Comparison of ENCODE assay signal across 12 cellular contexts in the genomic region with DNA sequence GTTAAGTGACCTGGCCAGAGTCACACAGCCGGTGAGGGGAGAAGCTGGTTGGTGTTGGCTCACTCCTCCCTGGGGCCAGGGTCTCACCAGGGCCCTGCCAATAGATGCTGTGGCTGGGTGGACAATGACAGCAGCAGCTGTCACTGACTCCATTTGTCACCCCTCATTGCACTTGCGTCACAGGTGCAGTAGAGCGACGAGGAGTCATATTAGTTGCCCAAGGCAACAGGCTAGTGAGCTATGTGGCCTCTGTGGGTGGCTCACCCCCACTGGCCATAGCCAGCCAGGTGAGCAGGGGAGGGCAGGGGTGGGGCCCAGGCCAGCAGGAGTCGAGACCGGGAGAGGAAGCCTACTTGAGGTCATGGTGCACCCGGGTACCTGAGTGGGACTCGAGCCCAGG. TPM values are rescaled to one million over a fixed set of nuclear protein-coding genes. Genes with fewer than 3 reads are reported as not detected.
DNase-seq lines count a peak whose midpoint lies in the region; ATAC-seq and TF ChIP-seq lines count a peak whose summit lies in the region.
"Had no signal": no experiment of that assay in that cellular context is flagged by ENCODE, and none has a peak within 500 bp of the region (broad histone marks: within the 10 kb centered on the region; RNA-seq: fewer than 3 reads in every experiment).

No MANE protein-coding gene starts in this region.

- no peak for TF ChIP-seq CTCF in GM10248 (IDR thresholded peaks at IDR 0.05; ENCODE audit: control extremely low read depth, extremely low read depth, low read depth, missing control alignments)
- no peak for TF ChIP-seq CTCF in tibial nerve (IDR thresholded peaks at IDR 0.05)

- ATAC-seq in GM21360 (IDR thresholded peaks at IDR 0.05; ENCODE audit: unreplicated experiment) (peak; percentile 69), HG03460 (IDR thresholded peaks at IDR 0.05; ENCODE audit: unreplicated experiment) (peak; percentile 55), esophagus mucosa (peak; percentile 18), HG02970 (IDR thresholded peaks at IDR 0.05; ENCODE audit: low FRiP score, unreplicated experiment) (no peak)

- CTCF ChIA-PET in GM10248 (lab: Yijun Ruan, JAX) = interaction anchor here (0.8 to 1.5 kb wide), 2 partner anchors 17 to 28 kb away, joined by 3 read pairs; no protein-coding TSS in a partner anchor

- no peaks in the 10 kb centered on the region for H3K27me3 ChIP-seq in tibial nerve

- H3K27ac ChIP-seq in tibial nerve = no peak overlapping the region
- H3K27ac ChIP-seq: C4-2B had no signal

- WGBS in tibial nerve, 2 donors = 85 to 95% methylated on average over 4 to 5 of the region's 8 CpGs

- no peak for TF ChIP-seq POLR2A in tibial nerve (IDR thresholded peaks at IDR 0.05)

- POLR2A ChIA-PET in GM10248 (lab: Yijun Ruan, JAX) = interaction anchor here (1.0 kb wide), 1 partner anchor 9 kb away, joined by 3 read pairs; no protein-coding TSS in a partner anchor

- H3K4me1 ChIP-seq in tibial nerve = no peaks in the 10 kb centered on the region

- peaks cover 0 to 65% (median 9%) of the 10 kb centered on the region in 3 donors for H3K36me3 ChIP-seq in tibial nerve

- H3K4me3 ChIP-seq in tibial nerve = no peak overlapping the region

- no peaks in the 10 kb centered on the region for H3K9me3 ChIP-seq in tibial nerve

- TF ChIP-seq EP300 in tibial nerve (IDR thresholded peaks at IDR 0.05) = no peak

- peak; percentile 71 for DNase-seq in GM10248 (ENCODE audit: extremely low spot score)
- no peak for DNase-seq in 8988T
- DNase-seq in NCI-H1930 (lab: John Stamatoyannopoulos, UW) = no peak
- DNase-seq in tibial nerve (ENCODE audit: low spot score in 2 of 2) = no peak
- DNase-seq: MV-4-11; stimulated activated CD4-positive, alpha-beta T cell treated with anti-CD3 and anti-CD28 coated beads, Interleukin-4, amount 100 ng/mL, for 1 hour had no signal

RNA-seq across cellular contexts. Expression of gene SLC25A47, which starts 9.7 kb away (rescaled TPM):
- total RNA-seq in esophagus mucosa (not detected), tibial nerve (1 to 10 TPM in 1 of 4 donors, not detected in 3; 2.5 TPM)
- total RNA-seq: neural crest cell had no signal

RNA-seq across cellular contexts. Expression of gene SLC25A29, which starts 26.6 kb away (rescaled TPM):
- total RNA-seq in esophagus mucosa = 15.5 TPM
- total RNA-seq in tibial nerve = 100 to 1,000 TPM in 3 of 4 donors, 10 to 100 TPM in 1; 92.2 to 276 (median 173) TPM

RNA-seq across cellular contexts. Expression of gene WDR25, which starts 43.5 kb away (rescaled TPM):
- total RNA-seq in esophagus mucosa (5.3 TPM), tibial nerve (10 to 100 TPM; 10.7 to 22.1 (median 15.0) TPM)
